1 cellular context compared by ENCODE assay signal in the genomic region with DNA sequence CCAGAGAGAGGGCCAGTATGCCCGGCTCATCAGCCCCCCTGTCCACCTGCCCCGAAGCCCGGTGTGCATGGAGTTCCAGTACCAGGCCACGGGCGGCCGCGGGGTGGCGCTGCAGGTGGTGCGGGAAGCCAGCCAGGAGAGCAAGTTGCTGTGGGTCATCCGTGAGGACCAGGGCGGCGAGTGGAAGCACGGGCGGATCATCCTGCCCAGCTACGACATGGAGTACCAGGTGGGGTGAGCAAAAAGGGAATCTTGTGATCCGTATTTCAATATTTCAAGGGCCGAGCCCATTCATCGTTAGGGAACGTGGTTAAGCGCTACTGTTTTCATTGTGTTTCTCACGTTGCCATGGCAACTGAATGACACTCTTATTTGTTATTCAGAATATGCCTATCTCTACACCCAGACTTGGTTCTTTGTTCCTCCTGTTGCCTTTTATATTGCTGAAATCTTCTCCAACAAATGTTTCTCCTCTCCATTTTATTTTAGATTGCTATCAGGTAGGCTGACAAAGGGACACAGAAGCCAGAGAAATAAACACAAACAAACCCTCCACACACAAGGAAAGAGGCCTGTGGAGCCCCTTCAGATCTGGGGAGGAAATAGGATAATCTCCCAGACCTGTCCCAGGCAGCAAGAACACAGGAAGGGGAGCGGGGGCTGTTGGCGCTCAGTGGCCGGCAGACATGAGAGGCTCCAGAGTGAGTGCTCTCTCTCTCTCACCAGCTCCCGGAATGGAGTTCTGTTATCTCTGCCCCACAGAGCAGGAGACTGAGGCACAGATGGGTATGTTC.
A peak's percentile ranks its signal among the peaks of the same experiment; 100 is the strongest.
TF ChIP-seq lines count a peak whose summit lies in the region.

No MANE protein-coding gene starts in this region.

TF ChIP-seq in K562, 482 proteins besides CTCF, POLR2A, EP300 and RAD21 (continued from another document):
- TF ChIP-seq, protein P1, sequence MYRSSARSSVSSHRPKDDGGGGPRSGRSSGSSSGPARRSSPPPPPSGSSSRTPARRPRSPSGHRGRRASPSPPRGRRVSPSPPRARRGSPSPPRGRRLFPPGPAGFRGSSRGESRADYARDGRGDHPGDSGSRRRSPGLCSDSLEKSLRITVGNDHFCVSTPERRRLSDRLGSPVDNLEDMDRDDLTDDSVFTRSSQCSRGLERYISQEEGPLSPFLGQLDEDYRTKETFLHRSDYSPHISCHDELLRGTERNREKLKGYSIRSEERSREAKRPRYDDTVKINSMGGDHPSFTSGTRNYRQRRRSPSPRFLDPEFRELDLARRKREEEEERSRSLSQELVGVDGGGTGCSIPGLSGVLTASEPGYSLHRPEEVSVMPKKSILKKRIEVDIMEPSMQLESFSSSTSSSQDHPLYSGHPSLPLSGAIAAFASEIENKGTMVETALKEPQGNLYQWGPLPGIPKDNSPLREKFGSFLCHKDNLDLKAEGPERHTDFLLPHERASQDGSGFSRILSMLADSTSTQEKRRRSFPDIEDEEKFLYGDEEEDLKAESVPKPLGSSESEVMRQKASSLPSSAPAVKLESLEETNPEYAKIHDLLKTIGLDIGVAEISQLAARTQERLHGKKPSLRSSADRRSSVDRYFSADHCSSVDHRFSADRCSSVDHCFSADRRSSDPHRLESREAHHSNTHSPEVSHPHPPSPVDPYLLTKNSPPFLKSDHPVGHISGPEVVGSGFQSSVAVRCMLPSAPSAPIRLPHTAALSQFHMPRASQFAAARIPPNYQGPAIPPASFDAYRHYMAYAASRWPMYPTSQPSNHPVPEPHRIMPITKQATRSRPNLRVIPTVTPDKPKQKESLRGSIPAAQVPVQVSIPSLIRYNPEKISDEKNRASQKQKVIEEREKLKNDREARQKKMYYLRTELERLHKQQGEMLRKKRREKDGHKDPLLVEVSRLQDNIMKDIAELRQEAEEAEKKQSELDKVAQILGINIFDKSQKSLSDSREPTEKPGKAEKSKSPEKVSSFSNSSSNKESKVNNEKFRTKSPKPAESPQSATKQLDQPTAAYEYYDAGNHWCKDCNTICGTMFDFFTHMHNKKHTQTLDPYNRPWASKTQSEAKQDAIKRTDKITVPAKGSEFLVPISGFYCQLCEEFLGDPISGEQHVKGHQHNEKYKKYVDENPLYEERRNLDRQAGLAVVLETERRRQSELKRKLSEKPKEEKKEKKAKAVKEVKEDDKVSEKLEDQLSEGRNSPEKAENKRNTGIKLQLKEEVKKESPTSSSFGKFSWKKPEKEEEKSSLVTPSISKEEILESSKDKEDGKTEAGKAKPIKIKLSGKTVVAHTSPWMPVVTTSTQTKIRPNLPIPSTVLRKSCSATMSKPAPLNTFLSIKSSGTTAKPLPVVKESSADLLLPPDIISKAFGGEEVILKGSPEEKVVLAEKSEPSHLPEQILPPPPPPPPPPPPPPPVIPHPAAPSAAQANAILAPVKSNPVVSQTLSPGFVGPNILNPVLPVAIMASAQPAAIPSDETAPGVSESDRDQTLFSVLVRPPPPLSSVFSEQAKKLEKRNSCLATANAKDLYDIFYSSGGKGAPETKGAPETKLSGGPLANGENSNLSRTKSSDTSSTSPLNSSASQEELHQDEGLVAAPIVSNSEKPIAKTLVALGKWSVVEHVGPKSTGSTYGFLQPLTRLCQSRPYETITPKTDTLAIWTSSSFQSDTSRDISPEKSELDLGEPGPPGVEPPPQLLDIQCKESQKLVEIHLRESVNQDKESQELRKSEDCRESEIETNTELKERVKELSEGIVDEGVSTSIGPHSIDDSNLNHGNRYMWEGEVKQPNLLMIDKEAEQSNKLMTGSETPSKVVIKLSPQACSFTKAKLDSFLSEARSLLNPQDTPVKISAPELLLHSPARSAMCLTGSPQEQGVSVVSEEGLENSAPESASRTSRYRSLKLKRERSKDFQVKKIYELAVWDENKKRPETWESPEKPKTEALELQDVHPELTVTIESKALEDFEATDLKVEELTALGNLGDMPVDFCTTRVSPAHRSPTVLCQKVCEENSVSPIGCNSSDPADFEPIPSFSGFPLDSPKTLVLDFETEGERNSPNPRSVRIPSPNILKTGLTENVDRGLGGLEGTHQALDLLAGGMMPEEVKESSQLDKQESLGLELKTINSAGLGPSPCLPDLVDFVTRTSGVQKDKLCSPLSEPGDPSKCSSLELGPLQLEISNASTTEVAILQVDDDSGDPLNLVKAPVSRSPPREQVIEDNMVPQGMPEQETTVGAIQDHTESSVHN (IDR thresholded peaks at IDR 0.05; ENCODE audit: borderline replicate concordance in 1 of 2, low read depth in 1 of 2), result no peak
- TF ChIP-seq CSDE1 (IDR thresholded peaks at IDR 0.05), result peak in 1 of 2 experiments; percentile 70; a peak in 2 of 4 replicates
- TF ChIP-seq, protein P2, sequence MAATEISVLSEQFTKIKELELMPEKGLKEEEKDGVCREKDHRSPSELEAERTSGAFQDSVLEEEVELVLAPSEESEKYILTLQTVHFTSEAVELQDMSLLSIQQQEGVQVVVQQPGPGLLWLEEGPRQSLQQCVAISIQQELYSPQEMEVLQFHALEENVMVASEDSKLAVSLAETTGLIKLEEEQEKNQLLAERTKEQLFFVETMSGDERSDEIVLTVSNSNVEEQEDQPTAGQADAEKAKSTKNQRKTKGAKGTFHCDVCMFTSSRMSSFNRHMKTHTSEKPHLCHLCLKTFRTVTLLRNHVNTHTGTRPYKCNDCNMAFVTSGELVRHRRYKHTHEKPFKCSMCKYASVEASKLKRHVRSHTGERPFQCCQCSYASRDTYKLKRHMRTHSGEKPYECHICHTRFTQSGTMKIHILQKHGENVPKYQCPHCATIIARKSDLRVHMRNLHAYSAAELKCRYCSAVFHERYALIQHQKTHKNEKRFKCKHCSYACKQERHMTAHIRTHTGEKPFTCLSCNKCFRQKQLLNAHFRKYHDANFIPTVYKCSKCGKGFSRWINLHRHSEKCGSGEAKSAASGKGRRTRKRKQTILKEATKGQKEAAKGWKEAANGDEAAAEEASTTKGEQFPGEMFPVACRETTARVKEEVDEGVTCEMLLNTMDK (IDR thresholded peaks at IDR 0.05; ENCODE audit: borderline replicate concordance, insufficient read depth, low read depth, low read length, poor library complexity, severe bottlenecking), result peak; percentile 66
- TF ChIP-seq BMI1 (IDR thresholded peaks at IDR 0.05; ENCODE audit: low read length), result 0 out of 2 replicates have a peak, but pooled peaks have one; percentile 53
- TF ChIP-seq TAF7 (tag; IDR thresholded peaks at IDR 0.05), result no peak
- no peak for TF ChIP-seq NCOA2 (IDR thresholded peaks at IDR 0.05; ENCODE audit: partially characterized antibody in 2 of 2)
- TF ChIP-seq SMARCE1 (IDR thresholded peaks at IDR 0.05), result no peak
- TF ChIP-seq, protein P3, sequence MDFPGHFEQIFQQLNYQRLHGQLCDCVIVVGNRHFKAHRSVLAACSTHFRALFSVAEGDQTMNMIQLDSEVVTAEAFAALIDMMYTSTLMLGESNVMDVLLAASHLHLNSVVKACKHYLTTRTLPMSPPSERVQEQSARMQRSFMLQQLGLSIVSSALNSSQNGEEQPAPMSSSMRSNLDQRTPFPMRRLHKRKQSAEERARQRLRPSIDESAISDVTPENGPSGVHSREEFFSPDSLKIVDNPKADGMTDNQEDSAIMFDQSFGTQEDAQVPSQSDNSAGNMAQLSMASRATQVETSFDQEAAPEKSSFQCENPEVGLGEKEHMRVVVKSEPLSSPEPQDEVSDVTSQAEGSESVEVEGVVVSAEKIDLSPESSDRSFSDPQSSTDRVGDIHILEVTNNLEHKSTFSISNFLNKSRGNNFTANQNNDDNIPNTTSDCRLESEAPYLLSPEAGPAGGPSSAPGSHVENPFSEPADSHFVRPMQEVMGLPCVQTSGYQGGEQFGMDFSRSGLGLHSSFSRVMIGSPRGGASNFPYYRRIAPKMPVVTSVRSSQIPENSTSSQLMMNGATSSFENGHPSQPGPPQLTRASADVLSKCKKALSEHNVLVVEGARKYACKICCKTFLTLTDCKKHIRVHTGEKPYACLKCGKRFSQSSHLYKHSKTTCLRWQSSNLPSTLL (IDR thresholded peaks at IDR 0.05), result no peak
- no peak for TF ChIP-seq GABPB1 (CRISPR knock-in tag; IDR thresholded peaks at IDR 0.05)
- no peak for TF ChIP-seq ELF2 (CRISPR knock-in tag; IDR thresholded peaks at IDR 0.05)
- TF ChIP-seq FOXJ3 (CRISPR knock-in tag; IDR thresholded peaks at IDR 0.05), result peak; percentile 79; the same call in 1 of the 2 replicates
- TF ChIP-seq SRF (CRISPR knock-in tag; IDR thresholded peaks at IDR 0.05), result peak in 1 of 2 experiments; percentile 30; a peak in 1 of 4 replicates
